1 cellular context compared by ENCODE assay signal in genomic region chr14:103483600-103483999, GRCh38.
TF ChIP-seq lines count a peak whose summit lies in the region.

No MANE protein-coding gene starts in this region.

TF ChIP-seq in GM23338, 12 proteins besides CTCF, POLR2A, EP300 and RAD21 (continued from another document):
- no peak for TF ChIP-seq ZNF462 (CRISPR knock-in tag; IDR thresholded peaks at IDR 0.05)
- TF ChIP-seq REST (IDR thresholded peaks at IDR 0.05; ENCODE audit: unreplicated experiment), result no peak
TF ChIP-seq in GM23338: peak in this region for 0.
